8 cellular contexts compared by ENCODE assay signal in genomic region chr15:82045179-82045891, GRCh38. TPM values are rescaled to one million over a fixed set of nuclear protein-coding genes. Genes with fewer than 3 reads are reported as not detected.
DNase-seq lines count a peak whose midpoint lies in the region; ATAC-seq, FAIRE-seq and TF ChIP-seq lines count a peak whose summit lies in the region.

No MANE protein-coding gene starts in this region.

- DNase-seq in A172 (ENCODE audit: low spot score) (peak; percentile 14), GM12891 (ENCODE audit: insufficient read length, low spot score) (peak; percentile 34), T-helper 1 cell (peak in 3 of 5 donors; percentile 3 to 29 (median 3)), left lobe of liver (ENCODE audit: low spot score) (peak; percentile 47), NCI-H1436 (lab: John Stamatoyannopoulos, UW) (no peak)
- peak; percentile 25 for DNase-seq in stimulated activated CD4-positive, alpha-beta T cell treated with anti-CD3 and anti-CD28 coated beads, Interleukin-4, amount 100 ng/mL, for 1 hour

- ATAC-seq in HG03196 (IDR thresholded peaks at IDR 0.05; ENCODE audit: unreplicated experiment) (peak; percentile 2), left lobe of liver (peak; percentile 31)

- H3K27ac ChIP-seq in cingulate gyrus (ENCODE audit: low read depth, low read length): peak overlapping the region; percentile 69

- TF ChIP-seq POLR2A in GM12891 (IDR thresholded peaks at IDR 0.05; ENCODE audit: low read depth, low read length): no peak

- peak; percentile 59 for FAIRE-seq in GM12891 (lab: Jason Lieb, UNC)

TF ChIP-seq in GM12891, 5 proteins besides CTCF, POLR2A, EP300 and RAD21:
- TF ChIP-seq POU2F2 (IDR thresholded peaks at IDR 0.05; ENCODE audit: low read depth, low read length) (no peak), TAF1 (IDR thresholded peaks at IDR 0.05; ENCODE audit: low read depth, low read length) (no peak), SPI1 (IDR thresholded peaks at IDR 0.05; ENCODE audit: low read depth, low read length) (no peak), PAX5 (IDR thresholded peaks at IDR 0.05; ENCODE audit: insufficient read depth, low read length, severe bottlenecking) (no peak), POLR2AphosphoS5 (IDR thresholded peaks at IDR 0.05; ENCODE audit: low read depth, low read length) (no peak)

RNA-seq across cellular contexts. Expression of gene MEX3B, which starts 0.5 kb away (rescaled TPM):
- total RNA-seq in A172 (2014; rRNA removed; shearing (Covaris generic)): 4.0 and 4.7 TPM in 2 replicates
- not detected for polyA plus RNA-seq in GM12891 (2012; ENCODE audit: low read depth, missing spikeins)
- 0.43 TPM for total RNA-seq in left lobe of liver
